18 cellular contexts compared by ENCODE assay signal in genomic region chr7:131623154-131623553, GRCh38.
DNase-seq lines count a peak whose midpoint lies in the region; ATAC-seq, FAIRE-seq and TF ChIP-seq lines count a peak whose summit lies in the region.
"Had no signal": no experiment of that assay in that cellular context is flagged by ENCODE, and none has a peak within 500 bp of the region (broad histone marks: within the 10 kb centered on the region; RNA-seq: fewer than 3 reads in every experiment).

No MANE protein-coding gene starts in this region.

- no peak overlapping the region for H2BK120ac ChIP-seq in H1 (replicated peaks; ENCODE audit: low read depth, low read length)

- peak overlapping the region; percentile 48; the same call in 1 of the 2 replicates for H2BK5ac ChIP-seq in H1 (ENCODE audit: low read depth, low read length)

- H3K4ac ChIP-seq in H1 (replicated peaks; ENCODE audit: insufficient read length, low read depth, low read length) = no peak overlapping the region

- POLR2A ChIA-PET in H1 (lab: Charles Lee; ENCODE audit: partially characterized antibody) = interaction anchor here (0.9 to 6.5 kb wide), 4 partner anchors 15 to 35 kb away, joined by 3 to 57 read pairs (median 8); no protein-coding TSS in a partner anchor

- no peak for TF ChIP-seq POLR2A in H1 (IDR thresholded peaks at IDR 0.05; ENCODE audit: control extremely low read depth in 1 of 2, low read depth in 2 of 2, low read length in 2 of 2)

- H3K4me3 Mint-ChIP-seq in activated T-helper 1 cell treated with anti-CD3 and anti-CD28 coated beads, Interleukin-12 subunit alpha, Interleukin-12 subunit beta, Interleukin-2, Interleukin-4 antibody, amounts not matched to agents 30 ng/mL and 10 ng/mL and 1 ng/mL, durations not matched to agents 14 hours and 24 hours and 36 hours = no peak overlapping the region
- H3K4me3 Mint-ChIP-seq: naive thymus-derived CD4-positive, alpha-beta T cell had no signal

- peaks cover 7 to 35% (median 16%) of the 10 kb centered on the region in 4 experiments for H3K4me1 ChIP-seq in H1 (replicated peaks in 1 of 4; ENCODE audit: control insufficient read depth in 3 of 4, insufficient read depth in 4 of 4, low read length in 3 of 4)
- H3K4me1 ChIP-seq in skeletal muscle satellite cell (ENCODE audit: control insufficient read depth, insufficient read depth, low read length) = peaks cover 63% of the 10 kb centered on the region

- H3K4me1 Mint-ChIP-seq in activated T-helper 1 cell treated with anti-CD3 and anti-CD28 coated beads, Interleukin-12 subunit alpha, Interleukin-12 subunit beta, Interleukin-2, Interleukin-4 antibody, amounts not matched to agents 30 ng/mL and 10 ng/mL and 1 ng/mL, durations not matched to agents 14 hours and 24 hours and 36 hours (ENCODE audit: low read depth) = no peaks in the 10 kb centered on the region
- H3K4me1 Mint-ChIP-seq: naive thymus-derived CD4-positive, alpha-beta T cell had no signal

- peak; percentile 72 for ATAC-seq in left colon
- ATAC-seq in HG02678 (IDR thresholded peaks at IDR 0.05; ENCODE audit: unreplicated experiment) = no peak
- ATAC-seq: naive thymus-derived CD4-positive, alpha-beta T cell had no signal

- H3K27ac ChIP-seq in H1 (ENCODE audit: low read depth, low read length) = no peak overlapping the region
- H3K27ac ChIP-seq: GM23248 had no signal

- no peak for TF ChIP-seq EP300 in H1 (IDR thresholded peaks at IDR 0.05; ENCODE audit: borderline replicate concordance in 1 of 2, low read depth in 2 of 2, low read length in 2 of 2)

- H3K27me3 ChIP-seq in H1 (replicated peaks in 1 of 4; ENCODE audit: control insufficient read depth in 3 of 4, extremely low read depth in 1 of 4, insufficient read depth in 3 of 4, low read length in 3 of 4) (no peaks in the 10 kb centered on the region), skeletal muscle satellite cell (ENCODE audit: control insufficient read depth, insufficient read depth, low read length) (no peaks in the 10 kb centered on the region)
- H3K27me3 ChIP-seq: tibial artery had no signal

- FAIRE-seq in H1 (lab: Jason Lieb, UNC) = no peak
- FAIRE-seq: D721Med had no signal

- peaks cover 3% of the 10 kb centered on the region; the same call in 1 of the 2 replicates for H3K23me2 ChIP-seq in H1 (ENCODE audit: low read depth, low read length)

- H3K18ac ChIP-seq in H1 (ENCODE audit: extremely low read depth, low read length) = peak overlapping the region; percentile 68

- intact Hi-C loops in left colon (cut with DNase I, micrococcal nuclease) = no loop called here
- intact Hi-C loops in activated T-helper 1 cell treated with anti-CD3 and anti-CD28 coated beads, Interleukin-12 subunit alpha, Interleukin-12 subunit beta, Interleukin-2, Interleukin-4 antibody, amounts not matched to agents 30 ng/mL and 10 ng/mL and 1 ng/mL, durations not matched to agents 14 hours and 24 hours and 36 hours (cut with micrococcal nuclease) = no loop called here

- peak overlapping the region; percentile 92 for H2BK12ac ChIP-seq in H1 (ENCODE audit: low read depth, low read length)

- H2BK15ac ChIP-seq in H1 (ENCODE audit: low read length) = no peak overlapping the region

- no peak for TF ChIP-seq RAD21 in H1 (IDR thresholded peaks at IDR 0.05 in 1 of 2, conservative IDR thresholded peaks at IDR 0.05 in 1 of 2; ENCODE audit: low read depth in 2 of 2, low read length in 2 of 2)

- H3K36me3 ChIP-seq in H1 (ENCODE audit: control insufficient read depth in 2 of 4, insufficient read depth in 4 of 4, low read length in 3 of 4) = no peaks in the 10 kb centered on the region
- no peaks in the 10 kb centered on the region for H3K36me3 ChIP-seq in skeletal muscle satellite cell (ENCODE audit: insufficient read depth, low read length)
- H3K36me3 ChIP-seq: tibial artery had no signal

- CTCF ChIA-PET in H1 (lab: Charles Lee; ENCODE audit: partially characterized antibody) = interaction anchor here (1.2 to 11.7 kb wide), 4 partner anchors 19 to 93 kb away, joined by 3 to 93 read pairs (median 29); no protein-coding TSS in a partner anchor

- TF ChIP-seq CTCF in H1 (IDR thresholded peaks at IDR 0.05; ENCODE audit: control extremely low read depth in 1 of 3, insufficient read depth in 1 of 3, low read depth in 1 of 3, low read length in 3 of 3) = no peak

- H4K5ac ChIP-seq in H1 (ENCODE audit: insufficient read length, low read depth, low read length) = no peak overlapping the region

- no peaks in the 10 kb centered on the region for H3K9me3 ChIP-seq in H1 (ENCODE audit: insufficient read depth in 2 of 2, low read depth in 1 of 2, low read length in 1 of 2)
- no peaks in the 10 kb centered on the region for H3K9me3 ChIP-seq in skeletal muscle satellite cell (replicated peaks; ENCODE audit: low read length)
- H3K9me3 ChIP-seq: tibial artery had no signal

- H2AFZ ChIP-seq in H1 (ENCODE audit: low read length) = no peak overlapping the region
- H2AFZ ChIP-seq: GM23248 had no signal

- H3K56ac ChIP-seq in H1 (replicated peaks; ENCODE audit: insufficient read length, low read depth, low read length) = no peak overlapping the region

- DNase-seq in LHCN-M2 (ENCODE audit: low read depth) (peak; percentile 95), H1 (ENCODE audit: low read depth in 1 of 2, low spot score in 2 of 2) (no peak), left colon (peak; percentile 32 to 46), islet precursor cell (no peak), superior temporal gyrus (ENCODE audit: extremely low spot score) (no peak)
- no peak for DNase-seq in activated T-helper 1 cell treated with anti-CD3 and anti-CD28 coated beads, Interleukin-12 subunit alpha, Interleukin-12 subunit beta, Interleukin-2, Interleukin-4 antibody, amounts not matched to agents 30 ng/mL and 10 ng/mL and 1 ng/mL, durations not matched to agents 14 hours and 24 hours and 36 hours (ENCODE audit: low spot score)
- DNase-seq: activated naive CD4-positive, alpha-beta T cell; caudate nucleus; GM23248; kidney glomerular epithelial cell; naive thymus-derived CD4-positive, alpha-beta T cell; NCI-H2107; NCI-H69; T-helper 1 cell had no signal

- no peak overlapping the region for H3K23ac ChIP-seq in H1 (ENCODE audit: insufficient read length)

- peaks cover 0 to 2% of the 10 kb centered on the region in 2 experiments for H4K20me1 ChIP-seq in H1 (replicated peaks in 1 of 2; ENCODE audit: control insufficient read depth in 1 of 2, insufficient read depth in 2 of 2, low read length in 2 of 2)

- no peaks in the 10 kb centered on the region for H3K79me2 ChIP-seq in H1 (ENCODE audit: control insufficient read depth in 1 of 2, insufficient read depth in 2 of 2, low read length in 2 of 2)

- H3K27me3 Mint-ChIP-seq in activated T-helper 1 cell treated with anti-CD3 and anti-CD28 coated beads, Interleukin-12 subunit alpha, Interleukin-12 subunit beta, Interleukin-2, Interleukin-4 antibody, amounts not matched to agents 30 ng/mL and 10 ng/mL and 1 ng/mL, durations not matched to agents 14 hours and 24 hours and 36 hours (ENCODE audit: insufficient read depth) = peaks cover 10% of the 10 kb centered on the region

- H3K4me3 ChIP-seq in H1 (ENCODE audit: extremely low read depth in 1 of 4, insufficient read depth in 2 of 4, low read depth in 3 of 4, low read length in 4 of 4) (no peak overlapping the region), skeletal muscle satellite cell (ENCODE audit: low read length) (no peak overlapping the region)
- H3K4me3 ChIP-seq: GM23248, tibial artery had no signal

- H4K8ac ChIP-seq in H1 (ENCODE audit: extremely low read depth, insufficient read depth, low read length) = no peak overlapping the region

- H3K79me1 ChIP-seq in H1 (ENCODE audit: low read depth, low read length) = no peaks in the 10 kb centered on the region

- H3K14ac ChIP-seq in H1 (ENCODE audit: insufficient read length) = no peak overlapping the region

- WGBS in H1 (ENCODE audit: extremely low coverage in 1 of 2, insufficient coverage in 1 of 2, insufficient read length in 1 of 2, insufficient replicate concordance in 2 of 2, low coverage in 1 of 2, low lambda C conversion rate in 2 of 2, missing lambda C conversion rate in 1 of 2), 2 experiments = 93% methylated on average over 10 of the region's 10 CpGs; no CpG with 5 or more reads in 1 of the 2 experiments

- H3K36me3 Mint-ChIP-seq in activated T-helper 1 cell treated with anti-CD3 and anti-CD28 coated beads, Interleukin-12 subunit alpha, Interleukin-12 subunit beta, Interleukin-2, Interleukin-4 antibody, amounts not matched to agents 30 ng/mL and 10 ng/mL and 1 ng/mL, durations not matched to agents 14 hours and 24 hours and 36 hours (ENCODE audit: low read depth) = no peaks in the 10 kb centered on the region
- H3K36me3 Mint-ChIP-seq: naive thymus-derived CD4-positive, alpha-beta T cell had no signal

- H3K9me3 Mint-ChIP-seq in activated T-helper 1 cell treated with anti-CD3 and anti-CD28 coated beads, Interleukin-12 subunit alpha, Interleukin-12 subunit beta, Interleukin-2, Interleukin-4 antibody, amounts not matched to agents 30 ng/mL and 10 ng/mL and 1 ng/mL, durations not matched to agents 14 hours and 24 hours and 36 hours = no peaks in the 10 kb centered on the region
- H3K9me3 Mint-ChIP-seq: naive thymus-derived CD4-positive, alpha-beta T cell had no signal

- peak overlapping the region; percentile 66; the same call in 1 of the 2 replicates for H2AK5ac ChIP-seq in H1 (ENCODE audit: low read depth, low read length)

- H2BK20ac ChIP-seq in H1 (ENCODE audit: low read length) = peak overlapping the region; percentile 99

- H3K9ac ChIP-seq in H1 (replicated peaks in 1 of 4; ENCODE audit: extremely low read depth in 1 of 4, low read depth in 3 of 4, low read length in 3 of 4) (no peak overlapping the region), skeletal muscle satellite cell (ENCODE audit: low read depth, low read length) (peak overlapping the region; percentile 29)
- H3K9ac ChIP-seq: GM23248 had no signal

- no peak overlapping the region for H3K27ac Mint-ChIP-seq in activated T-helper 1 cell treated with anti-CD3 and anti-CD28 coated beads, Interleukin-12 subunit alpha, Interleukin-12 subunit beta, Interleukin-2, Interleukin-4 antibody, amounts not matched to agents 30 ng/mL and 10 ng/mL and 1 ng/mL, durations not matched to agents 14 hours and 24 hours and 36 hours
- H3K27ac Mint-ChIP-seq: naive thymus-derived CD4-positive, alpha-beta T cell had no signal

- H3K4me2 ChIP-seq in H1 (ENCODE audit: insufficient read depth in 1 of 2, low read depth in 2 of 2, low read length in 2 of 2) (no peak overlapping the region), skeletal muscle satellite cell (ENCODE audit: low read length) (no peak overlapping the region)

- H4K91ac ChIP-seq in H1 (replicated peaks; ENCODE audit: insufficient read length, low read length) = no peak overlapping the region

TF ChIP-seq in H1, 55 proteins besides CTCF, POLR2A, EP300 and RAD21 (continues in another document):
- no peak for TF ChIP-seq EZH2 (IDR thresholded peaks at IDR 0.05; ENCODE audit: low read depth, low read length, severe bottlenecking)
- no peak for TF ChIP-seq CBX5 (IDR thresholded peaks at IDR 0.05; ENCODE audit: low read depth, low read length)
- TF ChIP-seq CEBPB (IDR thresholded peaks at IDR 0.05; ENCODE audit: low read depth, low read length) = no peak
- no peak for TF ChIP-seq RFX5 (IDR thresholded peaks at IDR 0.05; ENCODE audit: borderline replicate concordance, low read depth, low read length)

Comparison
In these comparisons a context has a peak if more than half of its experiments do, and no peak if none do; other contexts are left out.
1. DNase-seq: peak in LHCN-M2 (single experiment) and left colon (2 of 2); none in H1 (0 of 2), islet precursor cell (single experiment), superior temporal gyrus (single experiment) and activated T-helper 1 cell treated with anti-CD3 and anti-CD28 coated beads, Interleukin-12 subunit alpha, Interleukin-12 subunit beta, Interleukin-2, Interleukin-4 antibody, amounts not matched to agents 30 ng/mL and 10 ng/mL and 1 ng/mL, durations not matched to agents 14 hours and 24 hours and 36 hours (single experiment).